1 cellular context compared by ENCODE assay signal in the genomic region with DNA sequence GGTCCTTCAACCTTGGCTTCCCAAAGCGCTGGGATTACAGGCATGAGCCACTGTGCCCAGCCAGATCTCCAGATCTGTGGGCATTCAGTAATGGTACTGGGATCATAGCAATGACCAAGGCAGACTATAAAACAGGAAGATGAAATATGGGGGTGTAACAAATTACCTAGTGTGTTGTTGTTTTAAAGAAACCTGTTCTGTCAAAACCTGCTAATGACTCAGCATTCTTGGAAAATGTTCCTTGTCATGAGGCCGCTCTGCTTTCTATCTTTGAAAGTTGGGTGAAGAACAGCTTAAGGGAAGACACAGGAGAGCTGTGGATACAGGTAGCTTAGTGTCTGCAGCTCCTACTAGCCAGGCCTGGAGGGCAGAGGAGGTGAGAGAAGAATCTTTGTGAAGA.
TF ChIP-seq lines count a peak whose summit lies in the region.

No MANE protein-coding gene starts in this region.

TF ChIP-seq in HepG2, 621 proteins besides CTCF, POLR2A, EP300 and RAD21:
- TF ChIP-seq MAFK (conservative IDR thresholded peaks at IDR 0.05 in 1 of 2, IDR thresholded peaks at IDR 0.05 in 1 of 2; ENCODE audit: low read length in 2 of 2): peak in 1 of 2 experiments; percentile 36; a peak in 2 of 4 replicates
- TF ChIP-seq, protein P1, sequence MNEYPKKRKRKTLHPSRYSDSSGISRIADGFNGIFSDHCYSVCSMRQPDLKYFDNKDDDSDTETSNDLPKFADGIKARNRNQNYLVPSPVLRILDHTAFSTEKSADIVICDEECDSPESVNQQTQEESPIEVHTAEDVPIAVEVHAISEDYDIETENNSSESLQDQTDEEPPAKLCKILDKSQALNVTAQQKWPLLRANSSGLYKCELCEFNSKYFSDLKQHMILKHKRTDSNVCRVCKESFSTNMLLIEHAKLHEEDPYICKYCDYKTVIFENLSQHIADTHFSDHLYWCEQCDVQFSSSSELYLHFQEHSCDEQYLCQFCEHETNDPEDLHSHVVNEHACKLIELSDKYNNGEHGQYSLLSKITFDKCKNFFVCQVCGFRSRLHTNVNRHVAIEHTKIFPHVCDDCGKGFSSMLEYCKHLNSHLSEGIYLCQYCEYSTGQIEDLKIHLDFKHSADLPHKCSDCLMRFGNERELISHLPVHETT (CRISPR knock-in tag; conservative IDR thresholded peaks at IDR 0.05): no peak
- TF ChIP-seq ZNF282 (IDR thresholded peaks at IDR 0.05; ENCODE audit: partially characterized antibody): no peak
- no peak for TF ChIP-seq SIX1 (CRISPR knock-in tag; IDR thresholded peaks at IDR 0.05; ENCODE audit: borderline replicate concordance)
- peak; percentile 66 for TF ChIP-seq NFE2L2 (IDR thresholded peaks at IDR 0.05; ENCODE audit: low read length)
TF ChIP-seq in HepG2: peak in this region for 2.
